In the genomic region with DNA sequence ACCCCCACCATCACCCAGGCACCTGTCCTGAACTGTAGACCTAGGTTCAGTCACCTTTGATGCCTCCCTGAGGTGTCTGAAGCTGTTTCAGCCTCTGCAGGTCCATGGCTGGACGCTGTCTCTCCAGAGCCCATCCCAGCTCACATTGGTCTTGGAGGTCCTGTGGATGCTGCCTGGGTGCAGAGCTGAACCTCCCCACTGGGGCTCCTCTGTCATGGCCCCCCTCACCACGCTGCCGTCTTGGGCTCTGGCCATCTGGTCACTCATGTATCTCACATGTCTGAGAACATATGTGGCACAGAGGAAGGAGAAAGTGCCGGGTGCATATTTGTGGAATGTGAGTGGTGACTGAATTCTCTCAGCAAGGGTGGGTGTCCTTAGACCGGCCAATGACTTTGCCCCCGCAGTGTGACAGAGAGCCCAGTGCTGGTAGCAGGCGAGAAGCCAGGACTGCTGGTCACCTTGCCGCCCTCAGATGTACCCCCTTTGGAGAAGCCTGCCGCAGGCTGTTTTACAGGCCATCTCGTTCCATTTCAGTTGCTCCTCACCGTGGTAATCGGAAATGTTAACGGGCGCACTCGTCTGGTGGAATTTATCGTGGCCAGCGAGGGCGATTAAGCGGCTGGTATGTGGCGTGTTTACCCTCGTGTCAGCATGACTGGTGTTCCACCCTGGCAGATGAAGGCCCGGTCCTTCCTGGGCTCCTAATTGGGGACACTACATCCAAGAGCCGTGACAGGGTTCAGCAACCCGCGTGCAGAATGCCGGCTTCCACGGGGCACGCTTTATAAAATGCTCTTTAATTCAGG, we compare ENCODE assay signal across 16 cellular contexts.
DNase-seq lines count a peak whose midpoint lies in the region; ATAC-seq and TF ChIP-seq lines count a peak whose summit lies in the region.
"Had no signal": no experiment of that assay in that cellular context is flagged by ENCODE, and none has a peak within 500 bp of the region (broad histone marks: within the 10 kb centered on the region; RNA-seq: fewer than 3 reads in every experiment).

No MANE protein-coding gene starts in this region.

- no peaks in the 10 kb centered on the region for H3K4me1 ChIP-seq in RWPE2 (ENCODE audit: insufficient read depth, poor library complexity, severe bottlenecking)
- H3K4me1 ChIP-seq in prostate gland (replicated peaks): peaks cover 4% of the 10 kb centered on the region
- H3K4me1 ChIP-seq: colonic mucosa, heart left ventricle, thyroid gland had no signal

- no peak for TF ChIP-seq CTCF in RWPE2 (IDR thresholded peaks at IDR 0.05; ENCODE audit: poor library complexity, severe bottlenecking)
- no peak for TF ChIP-seq CTCF in prostate gland (IDR thresholded peaks at IDR 0.05)

- H3K36me3 ChIP-seq in H7 (replicated peaks; ENCODE audit: control insufficient read depth, insufficient read depth, low read length) (no peaks in the 10 kb centered on the region), RWPE2 (ENCODE audit: low read depth) (no peaks in the 10 kb centered on the region), prostate gland (no peaks in the 10 kb centered on the region)
- H3K36me3 ChIP-seq: colonic mucosa, thyroid gland had no signal

- H3K4me3 ChIP-seq in H7 (ENCODE audit: insufficient read depth, low read depth, low read length) (no peak overlapping the region), RWPE2 (ENCODE audit: severe bottlenecking) (no peak overlapping the region), prostate gland (no peak overlapping the region)
- H3K4me3 ChIP-seq: colonic mucosa, GM23338, heart left ventricle, thyroid gland had no signal

- no peak for TF ChIP-seq POLR2A in prostate gland (IDR thresholded peaks at IDR 0.05)

- H3K27me3 ChIP-seq in H7 (ENCODE audit: control insufficient read depth, insufficient read depth, low read length): no peaks in the 10 kb centered on the region
- no peaks in the 10 kb centered on the region for H3K27me3 ChIP-seq in RWPE2 (ENCODE audit: insufficient read depth, poor library complexity, severe bottlenecking)
- H3K27me3 ChIP-seq in prostate gland (replicated peaks; ENCODE audit: insufficient read depth): no peaks in the 10 kb centered on the region
- H3K27me3 ChIP-seq: colonic mucosa, heart left ventricle, thyroid gland had no signal

- H3K9me3 ChIP-seq in RWPE2 (ENCODE audit: severe bottlenecking): no peaks in the 10 kb centered on the region
- H3K9me3 ChIP-seq in prostate gland: no peaks in the 10 kb centered on the region
- H3K9me3 ChIP-seq: colonic mucosa, heart left ventricle, thyroid gland had no signal

- ATAC-seq in RWPE2 (ENCODE audit: low read depth): no peak
- ATAC-seq: GM23338 had no signal

- DNase-seq in H7: peak; percentile 16
- peak; percentile 35 for DNase-seq in RWPE2 (ENCODE audit: low spot score)
- peak; percentile 35 for DNase-seq in kidney glomerular epithelial cell (lab: John Stamatoyannopoulos, UW)
- DNase-seq in retina: peak; percentile 79
- no peak for DNase-seq in prostate gland (ENCODE audit: low spot score)
- DNase-seq in Kasumi-1 (lab: John Stamatoyannopoulos, UW): no peak
- DNase-seq in stimulated activated naive CD4-positive, alpha-beta T cell treated with Interleukin-2 at 50 U/mL for 16 hours (lab: John Stamatoyannopoulos, UW): no peak
- DNase-seq: activated CD4-positive, alpha-beta T cell treated with anti-CD3 and anti-CD28 coated beads, Interleukin-2, amount 50 U/mL, for 1 hour; activated naive CD4-positive, alpha-beta T cell; AML-193; colonic mucosa; SHP77 treated with DMSO at 0.1 percent for 48 hours; stimulated activated CD4-positive, alpha-beta T cell treated with anti-CD3 and anti-CD28 coated beads, Interleukin-15, amount 100 ng/mL, for 24 hours; thyroid gland had no signal

- intact Hi-C loops in prostate gland (cut with DNase I): no loop called here

- no peak overlapping the region for H3K27ac ChIP-seq in RWPE2 (ENCODE audit: poor library complexity, severe bottlenecking)
- H3K27ac ChIP-seq in prostate gland: peak overlapping the region in 1 of 2 donors; percentile 27
- H3K27ac ChIP-seq: colonic mucosa, heart left ventricle, thyroid gland had no signal

- 82% methylated on average over 28 of the region's 28 CpGs for WGBS in prostate gland

Comparison
In these comparisons a context has a peak if more than half of its experiments do, and no peak if none do; other contexts are left out.
1. DNase-seq: peak in H7 (single experiment), RWPE2 (single experiment), kidney glomerular epithelial cell (single experiment) and retina (single experiment); none in prostate gland (single experiment), Kasumi-1 (0 of 2) and stimulated activated naive CD4-positive, alpha-beta T cell treated with Interleukin-2 at 50 U/mL for 16 hours (single experiment).